2 cellular contexts compared by ENCODE assay signal in genomic region chr15:74626752-74627692, GRCh38.
TF ChIP-seq lines count a peak whose summit lies in the region.

No MANE protein-coding gene starts in this region.

TF ChIP-seq in HCT116, 20 proteins besides CTCF, POLR2A, EP300 and RAD21:
- TF ChIP-seq ZBTB33 (IDR thresholded peaks at IDR 0.05; ENCODE audit: extremely low read depth, insufficient replicate concordance, low read length) (no peak), POLR2AphosphoS5 (IDR thresholded peaks at IDR 0.05; ENCODE audit: low read depth, low read length) (peak; percentile 18; the same call in 1 of the 2 replicates)

TF ChIP-seq in PFSK-1, 5 proteins besides CTCF, POLR2A, EP300 and RAD21:
- TF ChIP-seq FOXP2 (optimal IDR thresholded peaks at IDR 0.05; ENCODE audit: borderline replicate concordance, extremely low read depth, extremely low read length, insufficient read depth) (no peak), POLR2AphosphoS5 (IDR thresholded peaks at IDR 0.05; ENCODE audit: low read depth, low read length) (0 out of 2 replicates have a peak, but pooled peaks have one; percentile 5)
